ENCODE assay signal across 8 cellular contexts in the genomic region with DNA sequence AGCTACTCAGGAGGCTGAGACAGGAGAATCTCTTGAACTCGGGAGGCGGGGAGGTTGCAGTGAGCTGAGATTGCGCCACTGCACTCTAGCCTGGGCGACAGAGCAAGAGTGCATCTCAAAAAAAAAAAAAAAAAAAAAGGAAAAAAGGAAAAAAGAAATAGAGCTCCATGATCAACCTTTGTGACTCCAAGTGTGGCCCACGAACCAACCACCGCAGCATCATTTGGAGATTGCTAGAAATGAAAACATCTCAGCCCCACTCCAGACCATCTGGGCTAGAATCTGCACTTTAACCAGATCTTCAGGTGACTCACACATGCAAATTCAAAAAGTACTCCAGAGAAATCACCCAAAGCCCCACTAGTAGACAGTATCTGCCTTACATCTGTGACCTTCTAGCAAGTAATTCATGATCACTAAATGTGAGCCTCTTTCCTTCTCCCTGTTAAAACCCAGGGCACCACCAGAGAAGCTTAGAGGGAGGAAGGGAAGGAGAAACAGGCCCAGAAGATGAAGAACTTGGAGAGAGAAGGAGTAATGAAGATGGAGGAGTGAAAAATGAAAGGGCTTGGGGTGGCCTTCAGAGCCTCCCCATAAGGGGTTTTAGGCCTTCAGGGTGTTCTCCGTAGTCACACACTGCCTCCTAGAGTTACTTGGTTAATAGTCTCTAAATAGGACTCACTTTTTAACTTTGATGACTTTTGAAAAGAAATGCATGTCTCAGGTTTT.
A peak's percentile ranks its signal among the peaks of the same experiment; 100 is the strongest.
DNase-seq lines count a peak whose midpoint lies in the region; ATAC-seq and TF ChIP-seq lines count a peak whose summit lies in the region.

No MANE protein-coding gene starts in this region.

- H3K36me3 Mint-ChIP-seq in neural progenitor cell: no peaks in the 10 kb centered on the region

- H3K4me2 ChIP-seq in neural progenitor cell: no peak overlapping the region

- no peaks in the 10 kb centered on the region for H4K20me1 ChIP-seq in neural progenitor cell (ENCODE audit: low read depth)

- TF ChIP-seq CTCF in GM10266 (IDR thresholded peaks at IDR 0.05; ENCODE audit: control insufficient read depth, insufficient read depth, low read depth, missing control alignments) (peak; percentile 21), neural progenitor cell (IDR thresholded peaks at IDR 0.05) (peak; percentile 41)

- no peaks in the 10 kb centered on the region for H3K9me3 ChIP-seq in effector memory CD4-positive, alpha-beta T cell (ENCODE audit: control insufficient read depth, low read length)
- no peaks in the 10 kb centered on the region for H3K9me3 ChIP-seq in neural progenitor cell (ENCODE audit: low read depth)

- H3K4me1 Mint-ChIP-seq in neural progenitor cell: no peaks in the 10 kb centered on the region

- H3K27me3 Mint-ChIP-seq in neural progenitor cell (ENCODE audit: insufficient read depth, low read depth): peaks cover 4% of the 10 kb centered on the region

- no peak overlapping the region for H2AFZ ChIP-seq in neural progenitor cell (replicated peaks)

- no peaks in the 10 kb centered on the region for H3K9me3 Mint-ChIP-seq in neural progenitor cell

- no peaks in the 10 kb centered on the region for H3F3A ChIP-seq in neural progenitor cell (ENCODE audit: low read depth)

- H3K27ac ChIP-seq in effector memory CD4-positive, alpha-beta T cell (ENCODE audit: insufficient read depth, low read length, poor library complexity, severe bottlenecking): no peak overlapping the region
- no peak overlapping the region for H3K27ac ChIP-seq in neural progenitor cell

- DNase-seq in GM10266 (ENCODE audit: extremely low spot score): peak; percentile 45
- DNase-seq in T-helper 9 cell: peak; percentile 5
- peak; percentile 5 to 15 (median 6) for DNase-seq in effector memory CD4-positive, alpha-beta T cell
- no peak for DNase-seq in neural progenitor cell (ENCODE audit: low spot score)
- DNase-seq in DMS79 treated with DMSO at 0.1 percent for 48 hours (lab: John Stamatoyannopoulos, UW): no peak

- no peak overlapping the region for H3K4me3 Mint-ChIP-seq in neural progenitor cell

- H3K4me3 ChIP-seq in effector memory CD4-positive, alpha-beta T cell (ENCODE audit: insufficient read depth, low read depth, low read length, poor library complexity, severe bottlenecking): no peak overlapping the region
- no peak overlapping the region for H3K4me3 ChIP-seq in neural progenitor cell

- no peaks in the 10 kb centered on the region for H3K79me2 ChIP-seq in neural progenitor cell (ENCODE audit: low read depth)

- H3K27me3 ChIP-seq in effector memory CD4-positive, alpha-beta T cell (replicated peaks; ENCODE audit: control insufficient read depth, insufficient read depth, low read length, poor library complexity, severe bottlenecking): no peaks in the 10 kb centered on the region
- no peaks in the 10 kb centered on the region for H3K27me3 ChIP-seq in neural progenitor cell

- no peaks in the 10 kb centered on the region for H3K36me3 ChIP-seq in effector memory CD4-positive, alpha-beta T cell (ENCODE audit: control insufficient read depth, insufficient read depth, low read length)
- H3K36me3 ChIP-seq in neural progenitor cell: no peaks in the 10 kb centered on the region

- H3K9ac ChIP-seq in neural progenitor cell: no peak overlapping the region

- ATAC-seq in HG02610 (IDR thresholded peaks at IDR 0.05; ENCODE audit: unreplicated experiment): peak; percentile 82
- ATAC-seq in HG03520 (IDR thresholded peaks at IDR 0.05; ENCODE audit: unreplicated experiment): no peak
- ATAC-seq in HG03175 (IDR thresholded peaks at IDR 0.05; ENCODE audit: unreplicated experiment): no peak

- H3K27ac Mint-ChIP-seq in neural progenitor cell: no peak overlapping the region

- no peaks in the 10 kb centered on the region for H3K4me1 ChIP-seq in effector memory CD4-positive, alpha-beta T cell (ENCODE audit: control insufficient read depth, insufficient read depth, low read length, poor library complexity, severe bottlenecking)
- H3K4me1 ChIP-seq in neural progenitor cell: no peaks in the 10 kb centered on the region

Comparison
In these comparisons a context has a peak if more than half of its experiments do, and no peak if none do; other contexts are left out.
1. DNase-seq: peak in GM10266 (single experiment), T-helper 9 cell (single experiment) and effector memory CD4-positive, alpha-beta T cell (3 of 3); none in neural progenitor cell (single experiment) and DMS79 treated with DMSO at 0.1 percent for 48 hours (single experiment).